In genomic region chr18:53771664-53772063, GRCh38 we compare ENCODE assay signal across 15 cellular contexts.
"Had no signal": no experiment of that assay in that cellular context is flagged by ENCODE, and none has a peak within 500 bp of the region (broad histone marks: within the 10 kb centered on the region; RNA-seq: fewer than 3 reads in every experiment).

No MANE protein-coding gene starts in this region.

- H3K4me3 ChIP-seq: gastroesophageal sphincter, left lung, mucosa of descending colon, pancreas, testis, upper lobe of left lung had no signal

- H3K27me3 ChIP-seq: gastroesophageal sphincter, left lung, pancreas, testis, upper lobe of left lung had no signal

- H3K36me3 ChIP-seq: gastroesophageal sphincter, left lung, pancreas, upper lobe of left lung had no signal

- H3K4me1 ChIP-seq: gastroesophageal sphincter, left lung, pancreas, testis, upper lobe of left lung had no signal

- ATAC-seq: gastroesophageal sphincter; mucosa of descending colon; naive thymus-derived CD4-positive, alpha-beta T cell; pancreas; sciatic nerve; stimulated activated naive CD8-positive, alpha-beta T cell treated with anti-CD3 and anti-CD28 coated beads, Interleukin-15, amount 100 ng/mL, for 72 hours had no signal

- H3K9me3 ChIP-seq: pancreas, testis had no signal

- DNase-seq: activated CD4-positive, alpha-beta memory T cell treated with anti-CD3 and anti-CD28 coated beads, Interleukin-2, amount 10 ng/mL, durations not matched to agents 7 days and 5 days; activated CD4-positive, alpha-beta T cell treated with anti-CD3 and anti-CD28 coated beads for 1 hour; activated effector memory CD4-positive, alpha-beta T cell treated with Interleukin-2 at 50 U/mL for 16 hours; activated naive CD4-positive, alpha-beta T cell treated with anti-CD3 and anti-CD28 coated beads, Interleukin-2, amount 50 U/mL, for 16 hours; activated T-cell treated with anti-CD3 and anti-CD28 coated beads, Interleukin-2, amount 50 U/mL, for 24 hours; islet precursor cell; left lung; mucosa of descending colon; naive thymus-derived CD4-positive, alpha-beta T cell; pancreas; stimulated activated naive CD8-positive, alpha-beta T cell treated with anti-CD3 and anti-CD28 coated beads, Interleukin-15, amount 100 ng/mL, for 72 hours; testis; upper lobe of left lung had no signal

- H3K27ac ChIP-seq: gastroesophageal sphincter, left lung, pancreas, testis, upper lobe of left lung had no signal
